Comparison of ENCODE assay signal across 8 cellular contexts in genomic region chr11:95923441-95923729, GRCh38. TPM values are rescaled to one million over a fixed set of nuclear protein-coding genes. Genes with fewer than 3 reads are reported as not detected.
DNase-seq lines count a peak whose midpoint lies in the region; ATAC-seq and TF ChIP-seq lines count a peak whose summit lies in the region.

No MANE protein-coding gene starts in this region.

- H3K4me3 ChIP-seq in right atrium auricular region (peak overlapping the region; percentile 80 to 82), adrenal gland (peak overlapping the region; percentile 52 to 82 (median 78)), lower leg skin (ENCODE audit: low read depth, poor library complexity, severe bottlenecking) (peak overlapping the region; percentile 69), upper lobe of right lung (peak overlapping the region; percentile 81)

- TF ChIP-seq POLR2A in adrenal gland (IDR thresholded peaks at IDR 0.05) (no peak), lower leg skin (IDR thresholded peaks at IDR 0.05) (no peak)

- H3K36me3 ChIP-seq in right atrium auricular region (no peaks in the 10 kb centered on the region), adrenal gland (replicated peaks in 1 of 2) (no peaks in the 10 kb centered on the region), upper lobe of right lung (no peaks in the 10 kb centered on the region)

- TF ChIP-seq CTCF in right atrium auricular region (IDR thresholded peaks at IDR 0.05) (no peak), adrenal gland (IDR thresholded peaks at IDR 0.05) (no peak), lower leg skin (IDR thresholded peaks at IDR 0.05) (no peak), upper lobe of right lung (IDR thresholded peaks at IDR 0.05) (no peak)

- H3K9me3 ChIP-seq in right atrium auricular region (no peaks in the 10 kb centered on the region), adrenal gland (replicated peaks in 1 of 3) (no peaks in the 10 kb centered on the region), upper lobe of right lung (no peaks in the 10 kb centered on the region)

- H3K27ac ChIP-seq in right atrium auricular region = peak overlapping the region; percentile 95 to 96
- peak overlapping the region; percentile 56 to 95 (median 90) for H3K27ac ChIP-seq in adrenal gland
- H3K27ac ChIP-seq in upper lobe of right lung = peak overlapping the region; percentile 96

- DNase-seq in right atrium auricular region (ENCODE audit: low spot score) (no peak), left ventricle myocardium superior (no peak), adrenal gland (no peak), lower leg skin (ENCODE audit: low spot score in 2 of 2) (no peak), upper lobe of right lung (no peak), NCI-H446 treated with DMSO at 0.1 percent for 48 hours (lab: John Stamatoyannopoulos, UW) (no peak)
- DNase-seq in effector CD4-positive, alpha-beta T cell = no peak

- 0 to 2% (median 0%) methylated on average over 7 of the region's 7 CpGs for WGBS in adrenal gland, 4 donors
- WGBS in lower leg skin, 2 donors = 0 to 1% methylated on average over 7 of the region's 7 CpGs

- H3K27me3 ChIP-seq in right atrium auricular region (no peaks in the 10 kb centered on the region), adrenal gland (no peaks in the 10 kb centered on the region), upper lobe of right lung (no peaks in the 10 kb centered on the region)

- intact Hi-C loops in left ventricle myocardium superior (cut with micrococcal nuclease) (no loop called here), adrenal gland (cut with DNase I) (loop anchor here in 1 of 2 donors (10.0 kb wide), 1 partner anchor 69 kb away; no protein-coding TSS in a partner anchor), lower leg skin (cut with DNase I; ENCODE audit: low total_unique reads) (no loop called here), upper lobe of right lung (cut with DNase I) (no loop called here)

- H3K4me1 ChIP-seq in right atrium auricular region (peaks cover 0 to 16% of the 10 kb centered on the region in 2 donors), adrenal gland (replicated peaks in 1 of 2) (peaks cover 8 to 36% of the 10 kb centered on the region in 2 donors), upper lobe of right lung (peaks cover 26% of the 10 kb centered on the region)

- no peak for ATAC-seq in left ventricle myocardium superior
- no peak for ATAC-seq in upper lobe of right lung
- no peak for ATAC-seq in HG03457 (IDR thresholded peaks at IDR 0.05; ENCODE audit: unreplicated experiment)

RNA-seq across cellular contexts. Expression of gene MTMR2, which starts 0.5 kb away (rescaled TPM):
- total RNA-seq in right atrium auricular region (10 to 100 TPM; 14.9 to 15.3 TPM), left ventricle myocardium superior (17.3 TPM), adrenal gland (10 to 100 TPM; 17.6 to 31.6 (median 26.4) TPM), lower leg skin (10 to 100 TPM; 11.1 to 17.4 (median 12.2) TPM), upper lobe of right lung (27.0 TPM)
- polyA plus RNA-seq in adrenal gland = 10 to 100 TPM in 1 of 3 donors, 1 to 10 TPM in 2; 6.9 to 25.3 (median 9.0) TPM
